21 cellular contexts compared by ENCODE assay signal in the genomic region with DNA sequence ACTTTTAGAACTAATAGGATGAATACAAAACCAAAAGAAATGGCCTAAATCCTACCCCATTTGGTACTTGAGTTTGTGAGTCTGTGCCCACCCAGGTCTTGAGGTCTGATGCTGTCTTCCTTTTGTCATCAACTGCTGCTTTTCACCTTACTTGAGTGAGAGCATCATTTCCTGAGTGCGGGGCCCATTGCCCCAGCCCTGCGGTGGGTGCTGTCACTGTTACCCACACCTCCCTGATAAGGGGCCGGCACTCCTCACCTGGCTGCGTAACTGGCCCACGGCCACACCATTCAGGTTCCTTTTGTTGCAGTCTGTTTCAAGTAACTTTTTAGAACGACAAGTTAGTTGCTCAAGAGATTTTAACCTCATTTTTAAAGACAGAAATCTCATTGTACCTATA. TPM values are rescaled to one million over a fixed set of nuclear protein-coding genes. Genes with fewer than 3 reads are reported as not detected.
DNase-seq lines count a peak whose midpoint lies in the region; ATAC-seq and TF ChIP-seq lines count a peak whose summit lies in the region.
"Had no signal": no experiment of that assay in that cellular context is flagged by ENCODE, and none has a peak within 500 bp of the region (broad histone marks: within the 10 kb centered on the region; RNA-seq: fewer than 3 reads in every experiment).

No MANE protein-coding gene starts in this region.

- H3K9me3 Mint-ChIP-seq in activated CD8-positive, alpha-beta T cell treated with anti-CD3 and anti-CD28 coated beads, Interleukin-2, amount 10 ng/mL, durations not matched to agents 7 days and 5 days (ENCODE audit: insufficient read depth), result no peaks in the 10 kb centered on the region
- no peaks in the 10 kb centered on the region for H3K9me3 Mint-ChIP-seq in activated CD8-positive, alpha-beta T cell treated with anti-CD3 and anti-CD28 coated beads for 36 hours
- no peaks in the 10 kb centered on the region for H3K9me3 Mint-ChIP-seq in effector memory CD8-positive, alpha-beta T cell
- H3K9me3 Mint-ChIP-seq in natural killer cell, result no peaks in the 10 kb centered on the region
- H3K9me3 Mint-ChIP-seq: CD4-positive, alpha-beta T cell; H9 had no signal

- POLR2A ChIA-PET in activated CD8-positive, alpha-beta T cell treated with anti-CD3 and anti-CD28 coated beads, Interleukin-2, amount 10 ng/mL, durations not matched to agents 7 days and 5 days (lab: Charles Lee), result no interaction called here
- POLR2A ChIA-PET in activated CD8-positive, alpha-beta T cell treated with anti-CD3 and anti-CD28 coated beads for 36 hours (lab: Charles Lee), result no interaction called here

- H3K27me3 Mint-ChIP-seq in activated CD8-positive, alpha-beta T cell treated with anti-CD3 and anti-CD28 coated beads, Interleukin-2, amount 10 ng/mL, durations not matched to agents 7 days and 5 days (ENCODE audit: low read depth), result no peaks in the 10 kb centered on the region
- no peaks in the 10 kb centered on the region for H3K27me3 Mint-ChIP-seq in activated CD8-positive, alpha-beta T cell treated with anti-CD3 and anti-CD28 coated beads for 36 hours
- H3K27me3 Mint-ChIP-seq in T-helper 17 cell (no peaks in the 10 kb centered on the region), natural killer cell (ENCODE audit: low read depth in 2 of 2) (no peaks in the 10 kb centered on the region)
- no peaks in the 10 kb centered on the region for H3K27me3 Mint-ChIP-seq in effector memory CD8-positive, alpha-beta T cell
- H3K27me3 Mint-ChIP-seq: B cell; CD4-positive, alpha-beta T cell had no signal

- no peak for TF ChIP-seq CTCF in activated CD8-positive, alpha-beta T cell treated with anti-CD3 and anti-CD28 coated beads for 36 hours (IDR thresholded peaks at IDR 0.05)
- TF ChIP-seq CTCF in natural killer cell (IDR thresholded peaks at IDR 0.05), result no peak
- no peak for TF ChIP-seq CTCF in mucosa of descending colon (IDR thresholded peaks at IDR 0.05)
- no peak for TF ChIP-seq CTCF in gastroesophageal sphincter (IDR thresholded peaks at IDR 0.05)

- H3K9me3 ChIP-seq in T-helper 17 cell (ENCODE audit: control insufficient read depth, low read length, poor library complexity, severe bottlenecking) (no peaks in the 10 kb centered on the region), mucosa of descending colon (no peaks in the 10 kb centered on the region), gastroesophageal sphincter (no peaks in the 10 kb centered on the region)
- H3K9me3 ChIP-seq: BLaER1 had no signal

- peaks cover 49% of the 10 kb centered on the region for H3K36me3 Mint-ChIP-seq in activated CD8-positive, alpha-beta T cell treated with anti-CD3 and anti-CD28 coated beads, Interleukin-2, amount 10 ng/mL, durations not matched to agents 7 days and 5 days (ENCODE audit: low read depth)
- H3K36me3 Mint-ChIP-seq in activated CD8-positive, alpha-beta T cell treated with anti-CD3 and anti-CD28 coated beads for 36 hours (ENCODE audit: low read depth), result peaks cover 46% of the 10 kb centered on the region
- H3K36me3 Mint-ChIP-seq in T-helper 17 cell (ENCODE audit: low read depth) (peaks cover 2% of the 10 kb centered on the region), natural killer cell (no peaks in the 10 kb centered on the region)
- H3K36me3 Mint-ChIP-seq in effector memory CD8-positive, alpha-beta T cell (ENCODE audit: insufficient read depth), result peaks cover 76% of the 10 kb centered on the region

- H3K27ac Mint-ChIP-seq in activated CD8-positive, alpha-beta T cell treated with anti-CD3 and anti-CD28 coated beads, Interleukin-2, amount 10 ng/mL, durations not matched to agents 7 days and 5 days, result peak overlapping the region; percentile 46
- H3K27ac Mint-ChIP-seq in activated CD8-positive, alpha-beta T cell treated with anti-CD3 and anti-CD28 coated beads for 36 hours, result no peak overlapping the region
- H3K27ac Mint-ChIP-seq in T-helper 17 cell (peak overlapping the region; percentile 60), natural killer cell (peak overlapping the region; percentile 57 to 72)
- peak overlapping the region in 1 of 2 donors; percentile 38 for H3K27ac Mint-ChIP-seq in effector memory CD8-positive, alpha-beta T cell
- H3K27ac Mint-ChIP-seq: B cell; CD4-positive, alpha-beta T cell had no signal

- H3K36me3 ChIP-seq in mucosa of descending colon (ENCODE audit: low read depth) (peaks cover 4% of the 10 kb centered on the region), gastroesophageal sphincter (peaks cover 4 to 79% of the 10 kb centered on the region in 2 donors)

- no peak for ATAC-seq in activated CD8-positive, alpha-beta T cell treated with anti-CD3 and anti-CD28 coated beads, Interleukin-2, amount 10 ng/mL, durations not matched to agents 7 days and 5 days
- ATAC-seq in activated CD8-positive, alpha-beta T cell treated with anti-CD3 and anti-CD28 coated beads for 36 hours, result no peak
- no peak for ATAC-seq in T-helper 17 cell
- ATAC-seq in effector memory CD8-positive, alpha-beta T cell (replicated peaks), result peak; percentile 55
- ATAC-seq in natural killer cell, result peak; percentile 61 to 92 (median 77)
- ATAC-seq in GM19023 (IDR thresholded peaks at IDR 0.05; ENCODE audit: unreplicated experiment), result no peak
- ATAC-seq in mucosa of descending colon, result no peak
- ATAC-seq in gastroesophageal sphincter, result no peak
- ATAC-seq: HCT116 had no signal

- H3K4me1 ChIP-seq in mucosa of descending colon (ENCODE audit: low read depth) (no peaks in the 10 kb centered on the region), gastroesophageal sphincter (peaks cover 0 to 9% (median 0%) of the 10 kb centered on the region in 3 donors)
- H3K4me1 ChIP-seq: BLaER1 had no signal

- WGBS in gastroesophageal sphincter (ENCODE audit: low coverage in 1 of 2), 2 donors, result 96 to 100% methylated on average over 1 to 6 of the region's 6 CpGs

- intact Hi-C loops in activated CD8-positive, alpha-beta T cell treated with anti-CD3 and anti-CD28 coated beads for 36 hours (cut with micrococcal nuclease), result no loop called here
- intact Hi-C loops in natural killer cell (cut with micrococcal nuclease), result no loop called here
- intact Hi-C loops in mucosa of descending colon (cut with DNase I, micrococcal nuclease), result no loop called here

- no peak overlapping the region for H3K4me3 ChIP-seq in mucosa of descending colon
- H3K4me3 ChIP-seq in gastroesophageal sphincter, result no peak overlapping the region
- H3K4me3 ChIP-seq: BLaER1, GM23248 had no signal

- H3K4me1 Mint-ChIP-seq in activated CD8-positive, alpha-beta T cell treated with anti-CD3 and anti-CD28 coated beads, Interleukin-2, amount 10 ng/mL, durations not matched to agents 7 days and 5 days (ENCODE audit: low read depth), result peaks cover 13% of the 10 kb centered on the region
- H3K4me1 Mint-ChIP-seq in activated CD8-positive, alpha-beta T cell treated with anti-CD3 and anti-CD28 coated beads for 36 hours (ENCODE audit: low read depth), result peaks cover 6% of the 10 kb centered on the region
- H3K4me1 Mint-ChIP-seq in T-helper 17 cell (peaks cover 2% of the 10 kb centered on the region), natural killer cell (peaks cover 23 to 35% of the 10 kb centered on the region in 2 donors)
- H3K4me1 Mint-ChIP-seq in effector memory CD8-positive, alpha-beta T cell (ENCODE audit: low read depth in 2 of 2), result peaks cover 6 to 14% of the 10 kb centered on the region in 2 donors
- H3K4me1 Mint-ChIP-seq: B cell had no signal

- H3K4me3 Mint-ChIP-seq in activated CD8-positive, alpha-beta T cell treated with anti-CD3 and anti-CD28 coated beads, Interleukin-2, amount 10 ng/mL, durations not matched to agents 7 days and 5 days, result no peak overlapping the region
- no peak overlapping the region for H3K4me3 Mint-ChIP-seq in activated CD8-positive, alpha-beta T cell treated with anti-CD3 and anti-CD28 coated beads for 36 hours
- H3K4me3 Mint-ChIP-seq in T-helper 17 cell (no peak overlapping the region), natural killer cell (no peak overlapping the region)
- no peak overlapping the region for H3K4me3 Mint-ChIP-seq in effector memory CD8-positive, alpha-beta T cell
- H3K4me3 Mint-ChIP-seq: B cell; CD4-positive, alpha-beta T cell; H9 had no signal

- TF ChIP-seq EP300 in gastroesophageal sphincter (IDR thresholded peaks at IDR 0.05), result no peak

- H3K27ac ChIP-seq in gastroesophageal sphincter, result no peak overlapping the region
- H3K27ac ChIP-seq: 22Rv1, BLaER1, C4-2B, GM23248 had no signal

- CTCF ChIA-PET in activated CD8-positive, alpha-beta T cell treated with anti-CD3 and anti-CD28 coated beads, Interleukin-2, amount 10 ng/mL, durations not matched to agents 7 days and 5 days (lab: Charles Lee), result interaction anchor here (1.3 kb wide), 1 partner anchor 11 kb away, joined by 3 read pairs; no protein-coding TSS in a partner anchor
- CTCF ChIA-PET in activated CD8-positive, alpha-beta T cell treated with anti-CD3 and anti-CD28 coated beads for 36 hours (lab: Charles Lee), result no interaction called here

- no peak for DNase-seq in activated CD8-positive, alpha-beta T cell treated with anti-CD3 and anti-CD28 coated beads, Interleukin-2, amount 10 ng/mL, durations not matched to agents 7 days and 5 days
- DNase-seq in activated CD8-positive, alpha-beta T cell treated with anti-CD3 and anti-CD28 coated beads for 36 hours, result no peak
- DNase-seq in T-helper 17 cell, result no peak
- DNase-seq in effector memory CD8-positive, alpha-beta T cell, result no peak
- no peak for DNase-seq in natural killer cell
- DNase-seq in mucosa of descending colon, result no peak
- DNase-seq: Calu3; CD4-positive, alpha-beta T cell; COR-L47; DMS53; DMS79 treated with DMSO at 0.1 percent for 48 hours; GF-D8; H9 had no signal

- no peak for TF ChIP-seq POLR2A in gastroesophageal sphincter (IDR thresholded peaks at IDR 0.05)

- H3K27me3 ChIP-seq in gastroesophageal sphincter, result no peaks in the 10 kb centered on the region
- H3K27me3 ChIP-seq: BLaER1 had no signal

RNA-seq across cellular contexts. Expression of gene RAB12, which starts 25.3 kb away (rescaled TPM):
- total RNA-seq in activated CD8-positive, alpha-beta T cell treated with anti-CD3 and anti-CD28 coated beads, Interleukin-2, amount 10 ng/mL, durations not matched to agents 7 days and 5 days, result 10 to 100 TPM; 14.5 to 15.2 TPM
- total RNA-seq in activated CD8-positive, alpha-beta T cell treated with anti-CD3 and anti-CD28 coated beads for 36 hours, result 10 to 100 TPM; 11.9 to 13.7 TPM
- total RNA-seq in T-helper 17 cell, result 10 to 100 TPM; 15.8 to 16.5 TPM
- total RNA-seq in natural killer cell, result 10 to 100 TPM; 21.3 to 27.5 (median 21.8) TPM
- total RNA-seq in mucosa of descending colon, result 10 to 100 TPM; 14.2 to 48.2 (median 20.2) TPM
- total RNA-seq in gastroesophageal sphincter, result 100 to 1,000 TPM in 1 of 4 donors, 10 to 100 TPM in 3; 63.7 to 100 (median 72.6) TPM

Comparison
In these comparisons a context has a peak if more than half of its experiments do, and no peak if none do; other contexts are left out.
1. ATAC-seq: peak in effector memory CD8-positive, alpha-beta T cell (single experiment) and natural killer cell (3 of 3); none in activated CD8-positive, alpha-beta T cell treated with anti-CD3 and anti-CD28 coated beads, Interleukin-2, amount 10 ng/mL, durations not matched to agents 7 days and 5 days (single experiment), activated CD8-positive, alpha-beta T cell treated with anti-CD3 and anti-CD28 coated beads for 36 hours (single experiment), T-helper 17 cell (single experiment), GM19023 (single experiment), mucosa of descending colon (single experiment) and gastroesophageal sphincter (single experiment).